1 cellular context compared by ENCODE assay signal in genomic region chr2:54909006-54909405, GRCh38.
TF ChIP-seq lines count a peak whose summit lies in the region.

No MANE protein-coding gene starts in this region.

TF ChIP-seq in SK-N-SH, 30 proteins besides CTCF, POLR2A, EP300 and RAD21 (continued from another document):
- no peak for TF ChIP-seq REST (IDR thresholded peaks at IDR 0.05; ENCODE audit: low read depth, low read length)
- 0 out of 2 replicates have a peak, but pooled peaks have one; percentile 27 for TF ChIP-seq JUND (IDR thresholded peaks at IDR 0.05)
- TF ChIP-seq MEF2A (IDR thresholded peaks at IDR 0.05; ENCODE audit: borderline replicate concordance, low read depth): peak; percentile 94
- TF ChIP-seq IRF3 (IDR thresholded peaks at IDR 0.05; ENCODE audit: low read depth, low read length): no peak
- TF ChIP-seq TEAD4 (IDR thresholded peaks at IDR 0.05; ENCODE audit: borderline replicate concordance, insufficient read depth): 0 out of 2 replicates have a peak, but pooled peaks have one; percentile 46
- TF ChIP-seq TCF12 (IDR thresholded peaks at IDR 0.05): peak; percentile 50
- TF ChIP-seq USF1 (IDR thresholded peaks at IDR 0.05; ENCODE audit: borderline replicate concordance, low read depth): no peak
- TF ChIP-seq PBX3 (IDR thresholded peaks at IDR 0.05): peak; percentile 72
- no peak for TF ChIP-seq MXI1 (IDR thresholded peaks at IDR 0.05; ENCODE audit: low read depth, low read length)
- TF ChIP-seq NFIC (IDR thresholded peaks at IDR 0.05; ENCODE audit: borderline replicate concordance): 0 out of 2 replicates have a peak, but pooled peaks have one; percentile 5
- TF ChIP-seq TAF1 (IDR thresholded peaks at IDR 0.05; ENCODE audit: borderline replicate concordance, low read depth, low read length): no peak
TF ChIP-seq in SK-N-SH: peak in this region for 8.
